ENCODE assay signal across 8 cellular contexts in genomic region chr12:104958946-104959841, GRCh38. TPM values are rescaled to one million over a fixed set of nuclear protein-coding genes. Genes with fewer than 3 reads are reported as not detected.
A peak's percentile ranks its signal among the peaks of the same experiment; 100 is the strongest.
DNase-seq lines count a peak whose midpoint lies in the region; ATAC-seq, FAIRE-seq and TF ChIP-seq lines count a peak whose summit lies in the region.

No MANE protein-coding gene starts in this region.

- WGBS in psoas muscle, 3 donors = 54 to 73% (median 69%) methylated on average over 12 of the region's 12 CpGs

- H3K27me3 Mint-ChIP-seq in T-helper 17 cell = peaks cover 18% of the 10 kb centered on the region

- H3K9me3 ChIP-seq in T-helper 17 cell (ENCODE audit: control insufficient read depth, low read length, poor library complexity, severe bottlenecking) (no peaks in the 10 kb centered on the region), psoas muscle (no peaks in the 10 kb centered on the region)

- H3K36me3 ChIP-seq in psoas muscle (ENCODE audit: insufficient read depth in 1 of 2, low read depth in 1 of 2) = no peaks in the 10 kb centered on the region

- H3K4me1 Mint-ChIP-seq in T-helper 17 cell = peaks cover 18% of the 10 kb centered on the region

- peak overlapping the region; percentile 97 for H3K4me3 Mint-ChIP-seq in T-helper 17 cell

- peak; percentile 65 for FAIRE-seq in GM12891 (lab: Jason Lieb, UNC)

- H3K27ac ChIP-seq in 22Rv1 (peak overlapping the region; percentile 41; the same call in 1 of the 2 replicates), psoas muscle (peak overlapping the region; percentile 41)

- ATAC-seq in T-helper 17 cell = no peak
- ATAC-seq in psoas muscle = no peak
- ATAC-seq in GM19324 (IDR thresholded peaks at IDR 0.05; ENCODE audit: low FRiP score, unreplicated experiment) = no peak
- no peak for ATAC-seq in HG03565 (IDR thresholded peaks at IDR 0.05; ENCODE audit: unreplicated experiment)

- H3K27ac Mint-ChIP-seq in T-helper 17 cell = peak overlapping the region; percentile 92

- peaks cover 7% of the 10 kb centered on the region for H3K4me1 ChIP-seq in psoas muscle

- TF ChIP-seq CTCF in 22Rv1 (IDR thresholded peaks at IDR 0.05) (no peak), fibroblast of the aortic adventitia (IDR thresholded peaks at IDR 0.05; ENCODE audit: insufficient read depth, low read length) (no peak), psoas muscle (IDR thresholded peaks at IDR 0.05) (no peak)

- no peak for DNase-seq in GM12891 (ENCODE audit: insufficient read length, low spot score)
- DNase-seq in T-helper 17 cell = no peak
- DNase-seq in fibroblast of the aortic adventitia (ENCODE audit: low read depth) = peak; percentile 64
- no peak for DNase-seq in psoas muscle
- DNase-seq in activated effector memory CD4-positive, alpha-beta T cell treated with anti-CD3 and anti-CD28 coated beads, Interleukin-2, amount 50 U/mL, for 16 hours = no peak

- intact Hi-C loops in psoas muscle (cut with DNase I) = no loop called here

- peaks cover 2 to 32% (median 4%) of the 10 kb centered on the region in 3 donors for H3K27me3 ChIP-seq in psoas muscle (ENCODE audit: insufficient read depth in 3 of 3, low read length in 2 of 3)

- H3K36me3 Mint-ChIP-seq in T-helper 17 cell (ENCODE audit: low read depth) = no peaks in the 10 kb centered on the region

- H3K4me3 ChIP-seq in fibroblast of the aortic adventitia (ENCODE audit: low read depth, low read length) (peak overlapping the region; percentile 71), psoas muscle (peak overlapping the region; percentile 75)

- no peak for TF ChIP-seq POLR2A in GM12891 (IDR thresholded peaks at IDR 0.05; ENCODE audit: low read depth, low read length)

TF ChIP-seq in GM12891, 5 proteins besides CTCF, POLR2A, EP300 and RAD21:
- TF ChIP-seq TAF1 (IDR thresholded peaks at IDR 0.05; ENCODE audit: low read depth, low read length) (no peak), POU2F2 (IDR thresholded peaks at IDR 0.05; ENCODE audit: low read depth, low read length) (no peak), POLR2AphosphoS5 (IDR thresholded peaks at IDR 0.05; ENCODE audit: low read depth, low read length) (no peak), SPI1 (IDR thresholded peaks at IDR 0.05; ENCODE audit: low read depth, low read length) (no peak), PAX5 (IDR thresholded peaks at IDR 0.05; ENCODE audit: insufficient read depth, low read length, severe bottlenecking) (no peak)

RNA-seq across cellular contexts. Expression of gene SLC41A2, which starts 1.1 kb away (rescaled TPM):
- 9.2 TPM for polyA plus RNA-seq in GM12891 (2012; ENCODE audit: low read depth, missing spikeins)
- total RNA-seq in T-helper 17 cell = 1 to 10 TPM; 2.9 TPM
- total RNA-seq in fibroblast of the aortic adventitia (ENCODE audit: low replicate concordance) = 26.0 and 32.3 TPM in 2 replicates
- total RNA-seq in psoas muscle = 1 to 10 TPM in 1 of 4 donors, under 1 TPM in 3; 0.62 to 2.3 (median 0.78) TPM
- polyA plus RNA-seq in psoas muscle = under 1 TPM; 0.17 to 0.30 (median 0.22) TPM

RNA-seq across cellular contexts. Expression of gene NOPCHAP1, which starts 26.9 kb away (rescaled TPM):
- 39.9 TPM for polyA plus RNA-seq in GM12891 (2012; ENCODE audit: low read depth, missing spikeins)
- total RNA-seq in T-helper 17 cell (1 to 10 TPM; 7.7 to 9.5 TPM), fibroblast of the aortic adventitia (ENCODE audit: low replicate concordance) (4.0 and 5.5 TPM in 2 replicates), psoas muscle (10 to 100 TPM in 2 of 4 donors, 1 to 10 TPM in 2; 8.0 to 10.5 (median 9.7) TPM)
- 1 to 10 TPM; 6.2 to 9.1 (median 7.0) TPM for polyA plus RNA-seq in psoas muscle
